ENCODE assay signal across 1 cellular context in genomic region chr10:91923371-91924211, GRCh38.
TF ChIP-seq lines count a peak whose summit lies in the region.

BTAF1 (plus strand) TSS chr10:91923770; CDS start chr10:91924077, 307 bp downstream.

TF ChIP-seq in HEK293, 187 proteins besides CTCF, POLR2A, EP300 and RAD21 (continued from another document):
- peak; percentile 98 for TF ChIP-seq ZBTB26 (tag by site-specific recombination; optimal IDR thresholded peaks at IDR 0.05)
- TF ChIP-seq ZNF561 (tag by site-specific recombination; IDR thresholded peaks at IDR 0.05; ENCODE audit: borderline replicate concordance) = no peak; the same call in 1 of the 2 replicates
- TF ChIP-seq PBX3 (CRISPR knock-in tag; IDR thresholded peaks at IDR 0.05) = peak; percentile 40; the same call in 1 of the 2 replicates
- TF ChIP-seq ZNF747 (tag by site-specific recombination; IDR thresholded peaks at IDR 0.05) = no peak
- TF ChIP-seq ZSCAN5A (tag by site-specific recombination; IDR thresholded peaks at IDR 0.05) = peak; percentile 40; the same call in 1 of the 2 replicates
- TF ChIP-seq ZSCAN18 (tag by site-specific recombination; IDR thresholded peaks at IDR 0.05) = no peak
- TF ChIP-seq ZNF707 (tag by site-specific recombination; IDR thresholded peaks at IDR 0.05) = no peak
